Comparison of ENCODE assay signal across 10 cellular contexts in genomic region chr12:99600388-99600787, GRCh38. TPM values are rescaled to one million over a fixed set of nuclear protein-coding genes. Genes with fewer than 3 reads are reported as not detected.
DNase-seq lines count a peak whose midpoint lies in the region; ATAC-seq and TF ChIP-seq lines count a peak whose summit lies in the region.
"Had no signal": no experiment of that assay in that cellular context is flagged by ENCODE, and none has a peak within 500 bp of the region (broad histone marks: within the 10 kb centered on the region; RNA-seq: fewer than 3 reads in every experiment).

No MANE protein-coding gene starts in this region.

- CTCF ChIA-PET in HEK293T (lab: Yijun Ruan, JAX): no interaction called here

- in situ Hi-C loops in G401 (cut with HindIII; ENCODE audit: low sequenced_read_pairs): no loop called here

- intact Hi-C loops in posterior vena cava (cut with DNase I) (no loop called here), Right ventricle myocardium superior (cut with DNase I) (no loop called here)

- peak; percentile 40 for DNase-seq in G401 (ENCODE audit: low spot score)
- DNase-seq in NCI-H2227 (lab: John Stamatoyannopoulos, UW; ENCODE audit: unreplicated experiment): peak; percentile 46
- DNase-seq in activated gamma-delta T cell (lab: John Stamatoyannopoulos, UW): no peak
- no peak for DNase-seq in posterior vena cava (ENCODE audit: low spot score)
- no peak for DNase-seq in HEK293T (ENCODE audit: extremely low spot score)
- DNase-seq in Right ventricle myocardium superior: no peak
- DNase-seq: kidney had no signal

- ATAC-seq in GM19452 (IDR thresholded peaks at IDR 0.05; ENCODE audit: unreplicated experiment) (peak; percentile 95), HG03097 (IDR thresholded peaks at IDR 0.05; ENCODE audit: low FRiP score, unreplicated experiment) (peak; percentile 98), Right ventricle myocardium superior (ENCODE audit: poor library complexity) (no peak)

- POLR2A ChIA-PET in HEK293T (lab: Yijun Ruan, JAX): no interaction called here

TF ChIP-seq in HEK293T, 16 proteins besides CTCF, POLR2A, EP300 and RAD21:
- TF ChIP-seq CTBP1 (IDR thresholded peaks at IDR 0.05; ENCODE audit: borderline replicate concordance): no peak
- TF ChIP-seq HDGF (IDR thresholded peaks at IDR 0.05; ENCODE audit: borderline replicate concordance): no peak
- no peak for TF ChIP-seq LEF1 (IDR thresholded peaks at IDR 0.05; ENCODE audit: borderline replicate concordance)
- TF ChIP-seq NFRKB (IDR thresholded peaks at IDR 0.05): no peak
- TF ChIP-seq FOXM1 (IDR thresholded peaks at IDR 0.05; ENCODE audit: borderline replicate concordance): no peak
- no peak for TF ChIP-seq ARNT (IDR thresholded peaks at IDR 0.05)
- TF ChIP-seq FOXK2 (IDR thresholded peaks at IDR 0.05): no peak

RNA-seq across cellular contexts. Expression of gene GARIN6, which starts 47.2 kb away (rescaled TPM):
- not detected in 2 replicates for total RNA-seq in G401 (2014; rRNA removed; shearing (Covaris generic))
- total RNA-seq in posterior vena cava: not detected
- not detected for total RNA-seq in Right ventricle myocardium superior
- total RNA-seq: B cell, kidney had no signal

Comparison
In these comparisons a context has a peak if more than half of its experiments do, and no peak if none do; other contexts are left out.
1. DNase-seq: peak in G401 (single experiment) and NCI-H2227 (single experiment); none in activated gamma-delta T cell (single experiment), posterior vena cava (single experiment), HEK293T (single experiment) and Right ventricle myocardium superior (single experiment).